In genomic region chr2:231065966-231066365, GRCh38 we compare ENCODE assay signal across 11 cellular contexts. TPM values are rescaled to one million over a fixed set of nuclear protein-coding genes. Genes with fewer than 3 reads are reported as not detected.
"Had no signal": no experiment of that assay in that cellular context is flagged by ENCODE, and none has a peak within 500 bp of the region (broad histone marks: within the 10 kb centered on the region; RNA-seq: fewer than 3 reads in every experiment).

No MANE protein-coding gene starts in this region.

- H2AFZ ChIP-seq: GM23338 had no signal

- H3K4me1 ChIP-seq: HAP-1 had no signal

- DNase-seq: H7, HFFc6, IMR-90, KG1 had no signal

- H3K9me3 ChIP-seq: HAP-1 had no signal

- FAIRE-seq: H1, K562 had no signal

- H3K4me3 Mint-ChIP-seq: GM23338, HFFc6 had no signal

- H3K4me3 ChIP-seq: GM23338, HAP-1, K562 had no signal

- H3K27ac Mint-ChIP-seq: GM23338, HFFc6 had no signal

- H3K4me1 Mint-ChIP-seq: GM23338 had no signal

- ATAC-seq: GM23338, HCT116, K562 had no signal

- H3K27ac ChIP-seq: HL-60 had no signal

- H3K4me2 ChIP-seq: GM23338 had no signal

- H3K9me3 Mint-ChIP-seq: GM23338, HFFc6 had no signal

RNA-seq across cellular contexts. Expression of gene C2orf72, which starts 28.6 kb away (rescaled TPM):
- total RNA-seq: HFFc6 had no signal

RNA-seq across cellular contexts. Expression of gene HTR2B, which starts 58.9 kb away (rescaled TPM):
- total RNA-seq: GM23338, H1, H7, HT1080, K562 had no signal
- polyA plus RNA-seq: H1, K562 had no signal
